Comparison of ENCODE assay signal across 1 cellular context in the genomic region with DNA sequence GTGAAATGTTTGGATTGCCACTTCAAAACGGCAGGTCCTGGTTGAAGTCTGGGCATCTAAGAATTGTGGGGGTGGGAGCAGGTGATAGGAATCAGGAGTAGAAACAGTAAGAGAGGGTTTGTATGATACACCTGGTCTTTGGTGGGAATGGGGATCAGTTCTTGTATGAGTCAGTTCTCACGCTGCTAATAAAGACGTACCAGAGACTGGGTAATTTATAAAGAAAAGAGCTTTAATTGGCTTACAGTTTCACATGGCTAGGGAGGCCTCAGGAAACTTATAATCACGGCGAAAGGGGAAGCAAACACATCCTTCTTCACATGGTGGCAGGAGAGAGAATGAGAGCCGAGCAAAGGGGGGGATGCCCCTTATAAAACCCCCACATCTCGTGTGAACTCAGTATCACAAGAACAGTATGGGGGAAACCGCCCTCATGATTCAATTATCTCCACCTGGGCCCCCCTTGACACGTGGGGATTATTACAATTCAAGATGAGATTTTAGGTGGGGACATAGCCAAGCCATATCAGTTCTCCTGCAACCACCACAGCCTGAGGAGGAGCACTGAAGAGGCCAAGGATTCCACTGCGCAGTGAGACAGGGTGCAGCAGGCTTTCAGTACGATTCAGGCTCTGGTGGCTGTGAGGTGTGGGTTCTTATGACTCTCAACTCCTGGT.
A peak's percentile ranks its signal among the peaks of the same experiment; 100 is the strongest.
TF ChIP-seq lines count a peak whose summit lies in the region.

No MANE protein-coding gene starts in this region.

TF ChIP-seq in GM12878, 131 proteins besides CTCF, POLR2A, EP300 and RAD21 (continued from another document and continues in another):
- TF ChIP-seq CUX1 (IDR thresholded peaks at IDR 0.05; ENCODE audit: insufficient replicate concordance, low read depth, low read length) (peak; percentile 72), CHD4 (IDR thresholded peaks at IDR 0.05) (no peak), YY1 (IDR thresholded peaks at IDR 0.05; ENCODE audit: low read depth, low read length) (peak; percentile 74; the same call in 1 of the 2 replicates), ZNF217 (IDR thresholded peaks at IDR 0.05) (peak; percentile 79; the same call in 1 of the 2 replicates), RUNX3 (IDR thresholded peaks at IDR 0.05; ENCODE audit: low read length) (peak; percentile 77), NR2C2 (IDR thresholded peaks at IDR 0.05; ENCODE audit: borderline replicate concordance, control insufficient read depth, insufficient read length, low read depth) (no peak), NFYA (IDR thresholded peaks at IDR 0.05; ENCODE audit: borderline replicate concordance, low read depth, low read length) (no peak), TBL1XR1 (IDR thresholded peaks at IDR 0.05; ENCODE audit: low read depth, low read length) (no peak), BACH1 (IDR thresholded peaks at IDR 0.05; ENCODE audit: borderline replicate concordance) (peak; percentile 48; the same call in 1 of the 2 replicates), PML (IDR thresholded peaks at IDR 0.05; ENCODE audit: low read length) (peak; percentile 95; the same call in 1 of the 2 replicates), ESRRA (IDR thresholded peaks at IDR 0.05; ENCODE audit: low read length) (no peak), KAT2A (conservative IDR thresholded peaks at IDR 0.05; ENCODE audit: control insufficient read depth, low read depth, low read length) (no peak), KDM1A (IDR thresholded peaks at IDR 0.05; ENCODE audit: borderline replicate concordance) (no peak), TCF7 (IDR thresholded peaks at IDR 0.05; ENCODE audit: borderline replicate concordance) (peak; percentile 61; the same call in 1 of the 2 replicates), PAX8 (IDR thresholded peaks at IDR 0.05) (no peak), FOXM1 (IDR thresholded peaks at IDR 0.05; ENCODE audit: low read depth, low read length) (peak; percentile 95), NR2F1 (conservative IDR thresholded peaks at IDR 0.05) (peak; percentile 63), CBFB (IDR thresholded peaks at IDR 0.05; ENCODE audit: low read depth) (peak; percentile 71; the same call in 1 of the 2 replicates), SIX5 (IDR thresholded peaks at IDR 0.05; ENCODE audit: low read depth, low read length, severe bottlenecking) (no peak), MEF2B (IDR thresholded peaks at IDR 0.05; ENCODE audit: partially characterized antibody, poor library complexity, severe bottlenecking) (peak; percentile 66), ZNF384 (IDR thresholded peaks at IDR 0.05; ENCODE audit: borderline replicate concordance, low read depth, low read length) (no peak), KLF5 (IDR thresholded peaks at IDR 0.05; ENCODE audit: partially characterized antibody) (peak; percentile 83), NFXL1 (IDR thresholded peaks at IDR 0.05; ENCODE audit: borderline replicate concordance) (no peak), PBX3 (IDR thresholded peaks at IDR 0.05; ENCODE audit: insufficient replicate concordance, low read depth, low read length) (no peak), CREM (IDR thresholded peaks at IDR 0.05; ENCODE audit: low read depth) (peak; percentile 81), GABPA (IDR thresholded peaks at IDR 0.05; ENCODE audit: low read depth) (peak; percentile 57; the same call in 1 of the 2 replicates), SUZ12 (IDR thresholded peaks at IDR 0.05; ENCODE audit: unreplicated experiment) (no peak), NRF1 (conservative IDR thresholded peaks at IDR 0.05; ENCODE audit: low read depth, low read length) (no peak), YBX1 (IDR thresholded peaks at IDR 0.05) (no peak), SIN3A (IDR thresholded peaks at IDR 0.05; ENCODE audit: low read depth, low read length) (no peak), ASH2L (IDR thresholded peaks at IDR 0.05; ENCODE audit: borderline replicate concordance, low read depth) (no peak), CEBPB (IDR thresholded peaks at IDR 0.05; ENCODE audit: borderline replicate concordance in 1 of 2, low read depth in 2 of 2, low read length in 2 of 2) (0 out of 4 replicates have a peak, but pooled peaks of 1 of the 2 experiments have one; percentile 46), SMAD5 (IDR thresholded peaks at IDR 0.05; ENCODE audit: low read depth) (peak; percentile 90), DPF2 (IDR thresholded peaks at IDR 0.05) (0 out of 2 replicates have a peak, but pooled peaks have one; percentile 29), ZNF687 (IDR thresholded peaks at IDR 0.05) (peak; percentile 73)
- TF ChIP-seq, protein P1, sequence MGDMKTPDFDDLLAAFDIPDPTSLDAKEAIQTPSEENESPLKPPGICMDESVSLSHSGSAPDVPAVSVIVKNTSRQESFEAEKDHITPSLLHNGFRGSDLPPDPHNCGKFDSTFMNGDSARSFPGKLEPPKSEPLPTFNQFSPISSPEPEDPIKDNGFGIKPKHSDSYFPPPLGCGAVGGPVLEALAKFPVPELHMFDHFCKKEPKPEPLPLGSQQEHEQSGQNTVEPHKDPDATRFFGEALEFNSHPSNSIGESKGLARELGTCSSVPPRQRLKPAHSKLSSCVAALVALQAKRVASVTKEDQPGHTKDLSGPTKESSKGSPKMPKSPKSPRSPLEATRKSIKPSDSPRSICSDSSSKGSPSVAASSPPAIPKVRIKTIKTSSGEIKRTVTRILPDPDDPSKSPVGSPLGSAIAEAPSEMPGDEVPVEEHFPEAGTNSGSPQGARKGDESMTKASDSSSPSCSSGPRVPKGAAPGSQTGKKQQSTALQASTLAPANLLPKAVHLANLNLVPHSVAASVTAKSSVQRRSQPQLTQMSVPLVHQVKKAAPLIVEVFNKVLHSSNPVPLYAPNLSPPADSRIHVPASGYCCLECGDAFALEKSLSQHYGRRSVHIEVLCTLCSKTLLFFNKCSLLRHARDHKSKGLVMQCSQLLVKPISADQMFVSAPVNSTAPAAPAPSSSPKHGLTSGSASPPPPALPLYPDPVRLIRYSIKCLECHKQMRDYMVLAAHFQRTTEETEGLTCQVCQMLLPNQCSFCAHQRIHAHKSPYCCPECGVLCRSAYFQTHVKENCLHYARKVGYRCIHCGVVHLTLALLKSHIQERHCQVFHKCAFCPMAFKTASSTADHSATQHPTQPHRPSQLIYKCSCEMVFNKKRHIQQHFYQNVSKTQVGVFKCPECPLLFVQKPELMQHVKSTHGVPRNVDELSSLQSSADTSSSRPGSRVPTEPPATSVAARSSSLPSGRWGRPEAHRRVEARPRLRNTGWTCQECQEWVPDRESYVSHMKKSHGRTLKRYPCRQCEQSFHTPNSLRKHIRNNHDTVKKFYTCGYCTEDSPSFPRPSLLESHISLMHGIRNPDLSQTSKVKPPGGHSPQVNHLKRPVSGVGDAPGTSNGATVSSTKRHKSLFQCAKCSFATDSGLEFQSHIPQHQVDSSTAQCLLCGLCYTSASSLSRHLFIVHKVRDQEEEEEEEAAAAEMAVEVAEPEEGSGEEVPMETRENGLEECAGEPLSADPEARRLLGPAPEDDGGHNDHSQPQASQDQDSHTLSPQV (IDR thresholded peaks at IDR 0.05), result no peak
- TF ChIP-seq, protein P2, sequence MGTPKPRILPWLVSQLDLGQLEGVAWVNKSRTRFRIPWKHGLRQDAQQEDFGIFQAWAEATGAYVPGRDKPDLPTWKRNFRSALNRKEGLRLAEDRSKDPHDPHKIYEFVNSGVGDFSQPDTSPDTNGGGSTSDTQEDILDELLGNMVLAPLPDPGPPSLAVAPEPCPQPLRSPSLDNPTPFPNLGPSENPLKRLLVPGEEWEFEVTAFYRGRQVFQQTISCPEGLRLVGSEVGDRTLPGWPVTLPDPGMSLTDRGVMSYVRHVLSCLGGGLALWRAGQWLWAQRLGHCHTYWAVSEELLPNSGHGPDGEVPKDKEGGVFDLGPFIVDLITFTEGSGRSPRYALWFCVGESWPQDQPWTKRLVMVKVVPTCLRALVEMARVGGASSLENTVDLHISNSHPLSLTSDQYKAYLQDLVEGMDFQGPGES (IDR thresholded peaks at IDR 0.05), result no peak
- TF ChIP-seq, protein P3, sequence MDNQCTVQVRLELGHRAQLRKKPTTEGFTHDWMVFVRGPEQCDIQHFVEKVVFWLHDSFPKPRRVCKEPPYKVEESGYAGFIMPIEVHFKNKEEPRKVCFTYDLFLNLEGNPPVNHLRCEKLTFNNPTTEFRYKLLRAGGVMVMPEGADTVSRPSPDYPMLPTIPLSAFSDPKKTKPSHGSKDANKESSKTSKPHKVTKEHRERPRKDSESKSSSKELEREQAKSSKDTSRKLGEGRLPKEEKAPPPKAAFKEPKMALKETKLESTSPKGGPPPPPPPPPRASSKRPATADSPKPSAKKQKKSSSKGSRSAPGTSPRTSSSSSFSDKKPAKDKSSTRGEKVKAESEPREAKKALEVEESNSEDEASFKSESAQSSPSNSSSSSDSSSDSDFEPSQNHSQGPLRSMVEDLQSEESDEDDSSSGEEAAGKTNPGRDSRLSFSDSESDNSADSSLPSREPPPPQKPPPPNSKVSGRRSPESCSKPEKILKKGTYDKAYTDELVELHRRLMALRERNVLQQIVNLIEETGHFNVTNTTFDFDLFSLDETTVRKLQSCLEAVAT (IDR thresholded peaks at IDR 0.05), result no peak
- TF ChIP-seq, protein P4, sequence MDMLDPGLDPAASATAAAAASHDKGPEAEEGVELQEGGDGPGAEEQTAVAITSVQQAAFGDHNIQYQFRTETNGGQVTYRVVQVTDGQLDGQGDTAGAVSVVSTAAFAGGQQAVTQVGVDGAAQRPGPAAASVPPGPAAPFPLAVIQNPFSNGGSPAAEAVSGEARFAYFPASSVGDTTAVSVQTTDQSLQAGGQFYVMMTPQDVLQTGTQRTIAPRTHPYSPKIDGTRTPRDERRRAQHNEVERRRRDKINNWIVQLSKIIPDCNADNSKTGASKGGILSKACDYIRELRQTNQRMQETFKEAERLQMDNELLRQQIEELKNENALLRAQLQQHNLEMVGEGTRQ (IDR thresholded peaks at IDR 0.05; ENCODE audit: borderline replicate concordance, low read depth, low read length), result peak; percentile 15; the same call in 1 of the 2 replicates
